Comparison of ENCODE assay signal across 24 cellular contexts in genomic region chr10:69847883-69848282, GRCh38. TPM values are rescaled to one million over a fixed set of nuclear protein-coding genes. Genes with fewer than 3 reads are reported as not detected.
DNase-seq lines count a peak whose midpoint lies in the region; ATAC-seq and TF ChIP-seq lines count a peak whose summit lies in the region.
"Had no signal": no experiment of that assay in that cellular context is flagged by ENCODE, and none has a peak within 500 bp of the region (broad histone marks: within the 10 kb centered on the region; RNA-seq: fewer than 3 reads in every experiment).

No MANE protein-coding gene starts in this region.

- H3K27me3 ChIP-seq in SK-N-SH (ENCODE audit: insufficient read depth): no peaks in the 10 kb centered on the region
- H3K27me3 ChIP-seq in dorsolateral prefrontal cortex: peaks cover 0 to 15% (median 0%) of the 10 kb centered on the region in 45 donors
- H3K27me3 ChIP-seq: adrenal gland, colonic mucosa, right lobe of liver, upper lobe of left lung had no signal

- 88% methylated on average over 5 of the region's 5 CpGs for WGBS in SK-N-SH (ENCODE audit: low lambda C conversion rate)
- 64 to 80% methylated on average over 3 to 4 of the region's 5 CpGs for WGBS in mesodermal cell (ENCODE audit: insufficient coverage in 2 of 2), 2 experiments

- H3K4me1 ChIP-seq in SK-N-SH (ENCODE audit: control insufficient read depth in 1 of 2, insufficient read depth in 2 of 2, low read depth in 1 of 2, low read length in 1 of 2): peaks cover 24 to 27% of the 10 kb centered on the region in 2 experiments
- peaks cover 50% of the 10 kb centered on the region for H3K4me1 ChIP-seq in mesodermal cell (ENCODE audit: control insufficient read depth, insufficient read depth, low read length, poor library complexity, severe bottlenecking)
- H3K4me1 ChIP-seq: colonic mucosa, right lobe of liver had no signal

- no peak overlapping the region for H2AFZ ChIP-seq in SK-N-SH (ENCODE audit: low read depth)
- H2AFZ ChIP-seq: parathyroid adenoma had no signal

- no peaks in the 10 kb centered on the region for H3K36me3 ChIP-seq in SK-N-SH (replicated peaks in 1 of 2; ENCODE audit: control insufficient read depth in 1 of 2, insufficient read depth in 2 of 2, low read length in 1 of 2)
- H3K36me3 ChIP-seq in mesodermal cell (ENCODE audit: control insufficient read depth, insufficient read depth, low read length): no peaks in the 10 kb centered on the region
- H3K36me3 ChIP-seq: adrenal gland, colonic mucosa, right lobe of liver, upper lobe of left lung had no signal

- TF ChIP-seq RAD21 in SK-N-SH (IDR thresholded peaks at IDR 0.05; ENCODE audit: low read length): no peak

- H3F3A ChIP-seq in SK-N-SH (replicated peaks; ENCODE audit: insufficient read depth): peaks cover 7% of the 10 kb centered on the region

- no peaks in the 10 kb centered on the region for H3K79me2 ChIP-seq in SK-N-SH (ENCODE audit: insufficient read depth)
- H3K79me2 ChIP-seq: parathyroid adenoma had no signal

- ATAC-seq in SK-N-SH treated with all-trans-retinoic acid at 6 μM for 48 hours (no peak), left cardiac atrium (no peak), GM18873 (IDR thresholded peaks at IDR 0.05; ENCODE audit: low FRiP score, unreplicated experiment) (no peak)
- ATAC-seq: activated CD4-positive, CD25-positive, alpha-beta regulatory T cell treated with anti-CD3 and anti-CD28 coated beads, Interleukin-2, amount 50 U/mL, for 24 hours; activated CD8-positive, alpha-beta T cell treated with anti-CD3 and anti-CD28 coated beads, Interleukin-2, amount 10 ng/mL, durations not matched to agents 7 days and 5 days; right lobe of liver had no signal

- H3K9ac ChIP-seq in SK-N-SH: no peak overlapping the region
- H3K9ac ChIP-seq: parathyroid adenoma had no signal

- intact Hi-C loops in left cardiac atrium (cut with DNase I) (no loop called here), dorsolateral prefrontal cortex (cut with DNase I) (no loop called here)

- H3K4me2 ChIP-seq in SK-N-SH: no peak overlapping the region

- no peak for TF ChIP-seq CTCF in SK-N-SH (IDR thresholded peaks at IDR 0.05)
- no peak for TF ChIP-seq CTCF in dorsolateral prefrontal cortex (IDR thresholded peaks at IDR 0.05 in 54 of 56, conservative IDR thresholded peaks at IDR 0.05 in 2 of 56; ENCODE audit: low read depth in 1 of 56, partially characterized antibody in 56 of 56)

- no peaks in the 10 kb centered on the region for H4K20me1 ChIP-seq in SK-N-SH (ENCODE audit: insufficient read depth)

- POLR2A ChIA-PET in SK-N-SH (lab: Yijun Ruan, JAX): no interaction called here

- TF ChIP-seq EP300 in SK-N-SH (IDR thresholded peaks at IDR 0.05; ENCODE audit: borderline replicate concordance in 1 of 2, low read depth in 1 of 2, low read length in 1 of 2): no peak

- H3K9me2 ChIP-seq in SK-N-SH: no peaks in the 10 kb centered on the region

- no peaks in the 10 kb centered on the region for H3K9me3 ChIP-seq in SK-N-SH
- no peaks in the 10 kb centered on the region for H3K9me3 ChIP-seq in mesodermal cell (ENCODE audit: control insufficient read depth, low read length)
- H3K9me3 ChIP-seq: adrenal gland, colonic mucosa, right lobe of liver, upper lobe of left lung had no signal

- H3K27ac ChIP-seq in SK-N-SH (ENCODE audit: low read depth in 2 of 2, low read length in 1 of 2) (no peak overlapping the region), mesodermal cell (ENCODE audit: low read depth, low read length, severe bottlenecking) (peak overlapping the region; percentile 79), dorsolateral prefrontal cortex (no peak overlapping the region)
- H3K27ac ChIP-seq: adrenal gland, colonic mucosa, HL-60, parathyroid adenoma, right lobe of liver, RWPE1, upper lobe of left lung had no signal

- H3K4me3 ChIP-seq in SK-N-SH (ENCODE audit: low read depth in 2 of 2, low read length in 1 of 2) (no peak overlapping the region), mesodermal cell (ENCODE audit: extremely low read depth, insufficient read depth, low read length, poor library complexity, severe bottlenecking) (no peak overlapping the region), dorsolateral prefrontal cortex (no peak overlapping the region)
- H3K4me3 ChIP-seq: adrenal gland, colonic mucosa, lung, right lobe of liver, upper lobe of left lung had no signal

- DNase-seq in SK-N-SH (no peak), dermis blood vessel endothelial cell (peak; percentile 34), left cardiac atrium (no peak), HPDE6-E6E7 (ENCODE audit: extremely low spot score) (no peak), dorsolateral prefrontal cortex (no peak)
- DNase-seq: activated CD8-positive, alpha-beta T cell treated with anti-CD3 and anti-CD28 coated beads, Interleukin-2, amount 10 ng/mL, durations not matched to agents 7 days and 5 days; adrenal gland; Calu3; colonic mucosa; hypothalamus; naive B cell; NCI-H2107; right lobe of liver; T1000; upper lobe of left lung had no signal

- CTCF ChIA-PET in SK-N-SH (lab: Yijun Ruan, JAX): interaction anchor here (1.1 kb wide), 1 partner anchor 9 kb away, joined by 3 read pairs; no protein-coding TSS in a partner anchor

TF ChIP-seq in SK-N-SH, 30 proteins besides CTCF, POLR2A, EP300 and RAD21:
- no peak for TF ChIP-seq EZH2phosphoT487 (IDR thresholded peaks at IDR 0.05; ENCODE audit: borderline replicate concordance, low read depth)
- TF ChIP-seq NFIC (IDR thresholded peaks at IDR 0.05; ENCODE audit: borderline replicate concordance): no peak
- TF ChIP-seq RCOR1 (IDR thresholded peaks at IDR 0.05; ENCODE audit: low read length): no peak
- peak; percentile 25; the same call in 1 of the 2 replicates for TF ChIP-seq TCF12 (IDR thresholded peaks at IDR 0.05)
- no peak for TF ChIP-seq MEF2A (IDR thresholded peaks at IDR 0.05; ENCODE audit: borderline replicate concordance, low read depth)
- no peak for TF ChIP-seq POLR2AphosphoS5 (IDR thresholded peaks at IDR 0.05; ENCODE audit: low read depth, low read length)
- TF ChIP-seq USF2 (IDR thresholded peaks at IDR 0.05; ENCODE audit: borderline replicate concordance, low read depth, low read length): no peak

TF ChIP-seq in SK-N-SH treated with all-trans-retinoic acid at 6 μM for 48 hours, 23 proteins besides CTCF, POLR2A, EP300 and RAD21 (continues in another document):
- TF ChIP-seq PPARA (CRISPR knock-in tag; IDR thresholded peaks at IDR 0.05; ENCODE audit: borderline replicate concordance): no peak
- TF ChIP-seq ESRRG (CRISPR knock-in tag; IDR thresholded peaks at IDR 0.05): no peak
- TF ChIP-seq ZNF565 (CRISPR knock-in tag; conservative IDR thresholded peaks at IDR 0.05; ENCODE audit: low read depth): no peak
- TF ChIP-seq TOX (CRISPR knock-in tag; IDR thresholded peaks at IDR 0.05; ENCODE audit: borderline replicate concordance): no peak
- TF ChIP-seq BACH2 (CRISPR knock-in tag; IDR thresholded peaks at IDR 0.05; ENCODE audit: borderline replicate concordance): no peak
- TF ChIP-seq RARB (CRISPR knock-in tag; IDR thresholded peaks at IDR 0.05): no peak
- no peak for TF ChIP-seq ZC3H10 (CRISPR knock-in tag; IDR thresholded peaks at IDR 0.05)
- no peak for TF ChIP-seq CSDC2 (CRISPR knock-in tag; IDR thresholded peaks at IDR 0.05)
- TF ChIP-seq TSHZ2 (CRISPR knock-in tag; IDR thresholded peaks at IDR 0.05): no peak
- no peak for TF ChIP-seq GLIS3 (CRISPR knock-in tag; IDR thresholded peaks at IDR 0.05)
- no peak for TF ChIP-seq ZNF8 (CRISPR knock-in tag; IDR thresholded peaks at IDR 0.05)
- no peak for TF ChIP-seq OSR1 (CRISPR knock-in tag; IDR thresholded peaks at IDR 0.05)

RNA-seq across cellular contexts. Expression of gene COL13A1, which starts 46.2 kb away (rescaled TPM):
- polyA plus RNA-seq in SK-N-SH (2012; rRNA removed): 21.0 and 26.7 TPM in 2 replicates
- polyA plus RNA-seq in SK-N-SH (2012; cell fraction: cytosol; rRNA removed): 17.1 and 23.2 TPM in 2 replicates
- polyA plus RNA-seq in SK-N-SH (2012; cell fraction: nucleus; rRNA removed): 37.4 and 37.6 TPM in 2 replicates
- total RNA-seq in dermis blood vessel endothelial cell: 5.3 and 6.6 TPM in 2 replicates
- polyA plus RNA-seq in mesodermal cell (2013, experiment 1 of 2): 12.7 TPM
- 15.5 TPM for polyA plus RNA-seq in mesodermal cell (2013, experiment 2 of 2)
- total RNA-seq in left cardiac atrium: 1 to 10 TPM; 3.8 to 6.7 TPM
- total RNA-seq in dorsolateral prefrontal cortex: 1 to 10 TPM in 54 of 120 experiments, under 1 TPM in 63, not detected in 3; 0.18 to 5.6 (median 0.92) TPM
- total RNA-seq: activated CD8-positive, alpha-beta T cell treated with anti-CD3 and anti-CD28 coated beads, Interleukin-2, amount 10 ng/mL, durations not matched to agents 7 days and 5 days had no signal
- polyA plus RNA-seq: IgD-negative memory B cell had no signal
